In the genomic region with DNA sequence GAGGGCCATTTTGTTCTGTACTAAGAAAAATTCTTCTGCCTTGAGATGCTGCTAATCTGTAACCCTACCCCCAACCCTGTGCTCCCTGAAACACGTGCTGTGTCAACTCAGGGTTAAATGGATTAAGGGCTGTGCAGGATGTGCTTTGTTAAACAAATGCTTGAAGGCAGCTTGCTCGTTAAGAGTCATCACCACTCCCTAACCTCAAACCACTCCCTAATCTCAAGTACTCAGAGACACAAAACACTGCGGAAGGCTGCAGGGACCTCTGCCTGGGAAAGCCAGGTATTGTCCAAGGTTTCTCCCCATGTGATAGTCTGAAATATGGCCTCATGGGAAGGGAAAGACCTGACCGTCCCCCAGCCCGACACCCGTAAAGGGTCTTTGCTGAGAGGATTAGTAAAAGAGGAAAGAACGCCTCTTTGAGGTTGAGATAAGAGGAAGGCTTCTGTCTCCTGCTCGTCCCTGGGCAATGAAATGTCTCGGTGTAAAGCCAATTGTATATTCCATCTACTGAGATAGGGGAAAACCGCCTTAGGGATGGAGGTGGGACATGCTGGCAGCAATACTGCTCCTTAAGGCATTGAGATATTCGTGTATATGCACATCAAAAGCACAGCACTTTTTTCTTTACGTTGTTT, we compare ENCODE assay signal across 8 cellular contexts. TPM values are rescaled to one million over a fixed set of nuclear protein-coding genes. Genes with fewer than 3 reads are reported as not detected.
DNase-seq lines count a peak whose midpoint lies in the region; ATAC-seq and TF ChIP-seq lines count a peak whose summit lies in the region.
"Not testable (repeated sequence)": the region's sequence is repeated elsewhere in the genome, so short reads cannot be mapped to it uniquely, and the experiment has no call there.

No MANE protein-coding gene starts in this region.

- in situ Hi-C loops in IMR-90 (cut with MboI; ENCODE audit: low sequenced_read_pairs), result not testable (repeated sequence)

- H3K18ac ChIP-seq in IMR-90 (ENCODE audit: low read depth, low read length); mesenchymal stem cell (ENCODE audit: low read depth in 1 of 2, low read length in 2 of 2): not testable (repeated sequence)

- peak overlapping the region; percentile 81; the same call in 1 of the 3 replicates for H2BK15ac ChIP-seq in IMR-90 (ENCODE audit: low read depth, low read length)
- H2BK15ac ChIP-seq in mesenchymal stem cell (ENCODE audit: low read depth, poor library complexity, severe bottlenecking), result not testable (repeated sequence)

- peak overlapping the region; percentile 53 for H3K4ac ChIP-seq in IMR-90 (ENCODE audit: low read depth, low read length)
- H3K4ac ChIP-seq in mesenchymal stem cell (ENCODE audit: low read depth in 1 of 2, low read length in 2 of 2), result not testable (repeated sequence)

- CTCF ChIA-PET in IMR-90 (lab: Yijun Ruan, JAX); RWPE1 (lab: Yijun Ruan, JAX): not testable (repeated sequence)

- H3K36me3 Mint-ChIP-seq in activated T-helper 17 cell treated with anti-CD3 and anti-CD28 coated beads, Interleukin-2, amount 50 U/mL, for 72 hours (ENCODE audit: low read depth); stimulated activated naive CD8-positive, alpha-beta T cell treated with anti-CD3 and anti-CD28 coated beads, Interleukin-15, Interleukin-2, amounts not matched to agents 100 ng/mL and 50 ng/mL, for 24 hours (ENCODE audit: low read depth): not testable (repeated sequence)

- peaks cover 10% of the 10 kb centered on the region for H3K4me1 Mint-ChIP-seq in activated T-helper 17 cell treated with anti-CD3 and anti-CD28 coated beads, Interleukin-2, amount 50 U/mL, for 72 hours
- peaks cover 41% of the 10 kb centered on the region for H3K4me1 Mint-ChIP-seq in stimulated activated naive CD8-positive, alpha-beta T cell treated with anti-CD3 and anti-CD28 coated beads, Interleukin-15, Interleukin-2, amounts not matched to agents 100 ng/mL and 50 ng/mL, for 24 hours (ENCODE audit: low read depth)

- H2BK5ac ChIP-seq in IMR-90 (ENCODE audit: low read depth, low read length, poor library complexity, severe bottlenecking); mesenchymal stem cell (ENCODE audit: low read depth, low read length, poor library complexity, severe bottlenecking): not testable (repeated sequence)

- ATAC-seq in IMR-90 (ENCODE audit: low read depth), result peak; percentile 12
- not testable (repeated sequence) for ATAC-seq in activated T-helper 17 cell treated with anti-CD3 and anti-CD28 coated beads, Interleukin-2, amount 50 U/mL, for 72 hours (replicated peaks)

- H2AK9ac ChIP-seq in IMR-90 (replicated peaks; ENCODE audit: low read depth, low read length, poor library complexity), result not testable (repeated sequence)

- peak overlapping the region; percentile 11 to 56; a peak in 3 of 4 replicates for H4K8ac ChIP-seq in IMR-90 (ENCODE audit: low read depth in 2 of 2, low read length in 2 of 2)
- not testable (repeated sequence) for H4K8ac ChIP-seq in mesenchymal stem cell (ENCODE audit: low read length)

- dilution Hi-C loops in IMR-90 (cut with HindIII; ENCODE audit: low sequenced_read_pairs, unreplicated experiment), result not testable (repeated sequence)

- peak overlapping the region; percentile 58 for H2AFZ ChIP-seq in IMR-90 (replicated peaks; ENCODE audit: low read length, poor library complexity)
- not testable (repeated sequence) for H2AFZ ChIP-seq in mesenchymal stem cell (ENCODE audit: low read depth, low read length)

- POLR2A ChIA-PET in IMR-90 (lab: Charles Lee; ENCODE audit: unreplicated experiment); RWPE1 (lab: Yijun Ruan, JAX; ENCODE audit: low non-redundant PET): not testable (repeated sequence)

- H4K91ac ChIP-seq in IMR-90 (ENCODE audit: insufficient read depth, low read depth, low read length), result peak overlapping the region; percentile 71; the same call in 1 of the 2 replicates
- H4K91ac ChIP-seq in mesenchymal stem cell (ENCODE audit: low read length), result not testable (repeated sequence)

- peak overlapping the region; percentile 46; the same call in 1 of the 2 replicates for H2BK120ac ChIP-seq in IMR-90 (ENCODE audit: low read depth, low read length)
- H2BK120ac ChIP-seq in mesenchymal stem cell (ENCODE audit: low read depth, low read length), result not testable (repeated sequence)

- H3K56ac ChIP-seq in IMR-90 (ENCODE audit: extremely low read depth, insufficient read depth, low read length), result peak overlapping the region; percentile 40; the same call in 1 of the 2 replicates

- H3K27ac ChIP-seq in IMR-90 (ENCODE audit: insufficient read depth, low read length), result 0 out of 2 replicates have a peak overlapping the region, but pooled peaks have one; percentile 46
- H3K27ac ChIP-seq in RWPE1, result peak overlapping the region; percentile 24; the same call in 1 of the 2 replicates
- H3K27ac ChIP-seq in mesenchymal stem cell (ENCODE audit: low read length, poor library complexity, severe bottlenecking), result not testable (repeated sequence)

- not testable (repeated sequence) for H3K27ac Mint-ChIP-seq in activated T-helper 17 cell treated with anti-CD3 and anti-CD28 coated beads, Interleukin-2, amount 50 U/mL, for 72 hours; stimulated activated naive CD8-positive, alpha-beta T cell treated with anti-CD3 and anti-CD28 coated beads, Interleukin-15, Interleukin-2, amounts not matched to agents 100 ng/mL and 50 ng/mL, for 24 hours

- not testable (repeated sequence) for BruUV-seq in IMR-90 (replicated peaks; lab: Mats Ljungman, UMichigan)

- not testable (repeated sequence) for H3K9me1 ChIP-seq in IMR-90 (ENCODE audit: insufficient read depth, low read length)

- not testable (repeated sequence) for H3K23ac ChIP-seq in IMR-90 (ENCODE audit: low read depth, low read length); mesenchymal stem cell (ENCODE audit: low read length in 2 of 2)

- intact Hi-C loops in IMR-90 (cut with micrococcal nuclease), result loop anchor here (10.0 kb wide), 1 partner anchor 115 kb away; no protein-coding TSS in a partner anchor

- H3K27me3 Mint-ChIP-seq in activated T-helper 17 cell treated with anti-CD3 and anti-CD28 coated beads, Interleukin-2, amount 50 U/mL, for 72 hours; stimulated activated naive CD8-positive, alpha-beta T cell treated with anti-CD3 and anti-CD28 coated beads, Interleukin-15, Interleukin-2, amounts not matched to agents 100 ng/mL and 50 ng/mL, for 24 hours: not testable (repeated sequence)

- not testable (repeated sequence) for H3K27me3 ChIP-seq in IMR-90 (ENCODE audit: control insufficient read depth, insufficient read depth, low read length); mesenchymal stem cell (ENCODE audit: control insufficient read depth in 1 of 2, insufficient read depth in 1 of 2, low read length in 2 of 2)

- H3K4me2 ChIP-seq in IMR-90 (ENCODE audit: low read depth, low read length), result peak overlapping the region; percentile 11
- not testable (repeated sequence) for H3K4me2 ChIP-seq in mesenchymal stem cell (ENCODE audit: low read length, poor library complexity, severe bottlenecking)

- H3K14ac ChIP-seq in IMR-90 (replicated peaks; ENCODE audit: low read depth, low read length), result 0 out of 2 replicates have a peak overlapping the region, but pooled peaks have one; percentile 6
- H3K14ac ChIP-seq in mesenchymal stem cell (ENCODE audit: low read length in 2 of 2), result not testable (repeated sequence)

- peak; percentile 9; the same call in 1 of the 2 replicates for TF ChIP-seq CTCF in IMR-90 (conservative IDR thresholded peaks at IDR 0.05; ENCODE audit: low read depth, low read length)
- TF ChIP-seq CTCF in RWPE1 (conservative IDR thresholded peaks at IDR 0.05; ENCODE audit: low read depth), result not testable (repeated sequence)
- TF ChIP-seq CTCF in epithelial cell of esophagus (IDR thresholded peaks at IDR 0.05; ENCODE audit: insufficient read depth, low read depth, low read length, missing control alignments), result peak; percentile 31

- peak overlapping the region; percentile 62; the same call in 1 of the 2 replicates for H2BK20ac ChIP-seq in IMR-90 (ENCODE audit: low read depth, low read length)

- H3K4me1 ChIP-seq in IMR-90 (ENCODE audit: control insufficient read depth, insufficient read depth, low read length), result not testable (repeated sequence)
- H3K4me1 ChIP-seq in mesenchymal stem cell (ENCODE audit: control insufficient read depth, insufficient read depth, low read depth, low read length), result peaks cover 14% of the 10 kb centered on the region

- TF ChIP-seq RAD21 in IMR-90 (IDR thresholded peaks at IDR 0.05; ENCODE audit: low read length), result not testable (repeated sequence)

- not testable (repeated sequence) for H4K5ac ChIP-seq in IMR-90 (ENCODE audit: low read depth, low read length)

- DNase-seq in DMS153 treated with DMSO at 0.1 percent for 48 hours (lab: John Stamatoyannopoulos, UW; ENCODE audit: unreplicated experiment) (peak; percentile 25), IMR-90 (peak; percentile 76), NCI-H2196 treated with DMSO at 0.1 percent for 48 hours (lab: John Stamatoyannopoulos, UW; ENCODE audit: unreplicated experiment) (peak; percentile 11), epithelial cell of esophagus (ENCODE audit: low read depth) (peak; percentile 87), mesenchymal stem cell (peak; percentile 63)
- DNase-seq in RWPE1 (ENCODE audit: low spot score), result not testable (repeated sequence)

- H3K9me3 Mint-ChIP-seq in activated T-helper 17 cell treated with anti-CD3 and anti-CD28 coated beads, Interleukin-2, amount 50 U/mL, for 72 hours; stimulated activated naive CD8-positive, alpha-beta T cell treated with anti-CD3 and anti-CD28 coated beads, Interleukin-15, Interleukin-2, amounts not matched to agents 100 ng/mL and 50 ng/mL, for 24 hours: not testable (repeated sequence)

- not testable (repeated sequence) for H3K4me3 ChIP-seq in IMR-90 (ENCODE audit: insufficient read depth, low read depth, low read length); epithelial cell of esophagus (ENCODE audit: low read length)
- H3K4me3 ChIP-seq in mesenchymal stem cell (ENCODE audit: insufficient read depth in 1 of 2, low read depth in 1 of 2, low read length in 2 of 2), result peak overlapping the region in 1 of 2 experiments; percentile 29

- H2AK5ac ChIP-seq in IMR-90 (ENCODE audit: low read depth, low read length), result peak overlapping the region; percentile 84; the same call in 1 of the 2 replicates
- H2AK5ac ChIP-seq in mesenchymal stem cell (ENCODE audit: low read length, severe bottlenecking), result not testable (repeated sequence)

- H3K9me3 ChIP-seq in IMR-90 (ENCODE audit: control insufficient read depth, insufficient read depth, low read length); mesenchymal stem cell (ENCODE audit: control insufficient read depth, low read length): not testable (repeated sequence)

- no CpG with 5 or more reads among the region's 12 CpGs for WGBS in IMR-90 (ENCODE audit: extremely low coverage in 2 of 2, insufficient read length in 1 of 2), 2 experiments
- WGBS in mesenchymal stem cell, result 10% methylated on average over 10 of the region's 12 CpGs

- H3K9ac ChIP-seq in IMR-90 (ENCODE audit: low read depth, low read length) (0 out of 2 replicates have a peak overlapping the region, but pooled peaks have one; percentile 25), mesenchymal stem cell (ENCODE audit: low read length) (peak overlapping the region; percentile 22)

- not testable (repeated sequence) for H3K36me3 ChIP-seq in IMR-90 (ENCODE audit: control insufficient read depth, insufficient read depth, low read length); mesenchymal stem cell (ENCODE audit: control insufficient read depth in 1 of 2, insufficient read depth in 2 of 2, low read depth in 1 of 2, low read length in 2 of 2)

- not testable (repeated sequence) for H4K20me1 ChIP-seq in IMR-90 (ENCODE audit: insufficient read depth, low read length)

- not testable (repeated sequence) for H2BK12ac ChIP-seq in mesenchymal stem cell (ENCODE audit: low read length in 2 of 2)

- not testable (repeated sequence) for TF ChIP-seq POLR2A in IMR-90 (IDR thresholded peaks at IDR 0.05; ENCODE audit: low read depth, low read length)

- H3K4me3 Mint-ChIP-seq in activated T-helper 17 cell treated with anti-CD3 and anti-CD28 coated beads, Interleukin-2, amount 50 U/mL, for 72 hours, result peak overlapping the region; percentile 26
- H3K4me3 Mint-ChIP-seq in stimulated activated naive CD8-positive, alpha-beta T cell treated with anti-CD3 and anti-CD28 coated beads, Interleukin-15, Interleukin-2, amounts not matched to agents 100 ng/mL and 50 ng/mL, for 24 hours, result peak overlapping the region; percentile 5

- not testable (repeated sequence) for H3K79me1 ChIP-seq in IMR-90 (ENCODE audit: low read depth in 1 of 2, low read length in 2 of 2); mesenchymal stem cell (replicated peaks; ENCODE audit: low read length, poor library complexity, severe bottlenecking)

RNA-seq across cellular contexts. Expression of a gene that starts 4.2 kb away (rescaled TPM):
- total RNA-seq in IMR-90 (2012; rRNA removed), result 7.8 and 8.6 TPM in 2 replicates
- 14.9 and 18.0 TPM in 2 replicates for polyA plus RNA-seq in IMR-90 (2012; rRNA removed)
- 18.1 and 26.9 TPM in 2 replicates for polyA plus RNA-seq in IMR-90 (2012; cell fraction: cytosol; rRNA removed)
- polyA plus RNA-seq in IMR-90 (2012; cell fraction: nucleus; rRNA removed; ENCODE audit: low replicate concordance), result 22.4 and 64.4 TPM in 2 replicates
- total RNA-seq in activated T-helper 17 cell treated with anti-CD3 and anti-CD28 coated beads, Interleukin-2, amount 50 U/mL, for 72 hours, result 1 to 10 TPM; 2.7 to 9.2 TPM
- polyA plus RNA-seq in mesenchymal stem cell (2013, experiment 1 of 2), result 34.5 TPM
- polyA plus RNA-seq in mesenchymal stem cell (2013, experiment 2 of 2), result 31.5 TPM

RNA-seq across cellular contexts. Expression of a gene that starts 8.8 kb away (rescaled TPM):
- 16.9 and 17.6 TPM in 2 replicates for total RNA-seq in IMR-90 (2012; rRNA removed)
- 23.5 and 29.6 TPM in 2 replicates for polyA plus RNA-seq in IMR-90 (2012; rRNA removed)
- 25.1 and 42.3 TPM in 2 replicates for polyA plus RNA-seq in IMR-90 (2012; cell fraction: cytosol; rRNA removed)
- 24.9 and 57.8 TPM in 2 replicates for polyA plus RNA-seq in IMR-90 (2012; cell fraction: nucleus; rRNA removed; ENCODE audit: low replicate concordance)
- total RNA-seq in activated T-helper 17 cell treated with anti-CD3 and anti-CD28 coated beads, Interleukin-2, amount 50 U/mL, for 72 hours, result 10 to 100 TPM; 16.8 to 19.5 TPM
- polyA plus RNA-seq in mesenchymal stem cell (2013, experiment 1 of 2), result 16.2 TPM
- polyA plus RNA-seq in mesenchymal stem cell (2013, experiment 2 of 2), result 16.1 TPM

RNA-seq across cellular contexts. Expression of a gene that starts 28.1 kb away (rescaled TPM):
- 38.7 and 72.8 TPM in 2 replicates for total RNA-seq in IMR-90 (2012; rRNA removed)
- polyA plus RNA-seq in IMR-90 (2012; rRNA removed), result 103 and 130 TPM in 2 replicates
- 55.2 and 96.9 TPM in 2 replicates for polyA plus RNA-seq in IMR-90 (2012; cell fraction: cytosol; rRNA removed)
- 22.7 and 54.6 TPM in 2 replicates for polyA plus RNA-seq in IMR-90 (2012; cell fraction: nucleus; rRNA removed; ENCODE audit: low replicate concordance)
- total RNA-seq in activated T-helper 17 cell treated with anti-CD3 and anti-CD28 coated beads, Interleukin-2, amount 50 U/mL, for 72 hours, result 100 to 1,000 TPM; 115 to 197 TPM
- polyA plus RNA-seq in mesenchymal stem cell (2013, experiment 1 of 2), result 117 TPM
- polyA plus RNA-seq in mesenchymal stem cell (2013, experiment 2 of 2), result 121 TPM
